16 cellular contexts compared by ENCODE assay signal in genomic region chr17:81016575-81016974, GRCh38. TPM values are rescaled to one million over a fixed set of nuclear protein-coding genes. Genes with fewer than 3 reads are reported as not detected.
DNase-seq lines count a peak whose midpoint lies in the region; ATAC-seq and TF ChIP-seq lines count a peak whose summit lies in the region.
"Had no signal": no experiment of that assay in that cellular context is flagged by ENCODE, and none has a peak within 500 bp of the region (broad histone marks: within the 10 kb centered on the region; RNA-seq: fewer than 3 reads in every experiment).

No MANE protein-coding gene starts in this region.

- H3K4me3 Mint-ChIP-seq in T-helper 2 cell treated with Interferon-gamma antibody and Interleukin-4, amounts not matched to agents 5 μg/mL and 100 μg/mL, for 36 hours: peak overlapping the region; percentile 33
- no peak overlapping the region for H3K4me3 Mint-ChIP-seq in activated naive CD8-positive, alpha-beta T cell treated with anti-CD3 and anti-CD28 coated beads, Interleukin-2, amount 10 ng/mL, durations not matched to agents 7 days and 5 days
- no peak overlapping the region for H3K4me3 Mint-ChIP-seq in activated naive CD8-positive, alpha-beta T cell treated with anti-CD3 and anti-CD28 coated beads for 36 hours
- no peak overlapping the region for H3K4me3 Mint-ChIP-seq in activated CD8-positive, alpha-beta T cell treated with anti-CD3 and anti-CD28 coated beads for 36 hours
- no peak overlapping the region for H3K4me3 Mint-ChIP-seq in natural killer cell treated with Interleukin-12 subunit alpha and Interleukin-12 subunit beta and Interleukin-15 and Interleukin-18, amount 100 ng/mL, for 72 hours

- CTCF ChIA-PET in activated CD8-positive, alpha-beta T cell treated with anti-CD3 and anti-CD28 coated beads for 36 hours (lab: Charles Lee): interaction anchor here (1.8 to 4.8 kb wide), 2 partner anchors 25 to 86 kb away, joined by 5 to 28 read pairs; partner anchors contain the start of gene CHMP6
- CTCF ChIA-PET in RWPE1 (lab: Yijun Ruan, JAX): interaction anchor here (0.6 kb wide), 1 partner anchor 237 kb away, joined by 7 read pairs; no protein-coding TSS in a partner anchor

- POLR2A ChIA-PET in activated naive CD8-positive, alpha-beta T cell treated with anti-CD3 and anti-CD28 coated beads, Interleukin-2, amount 10 ng/mL, durations not matched to agents 7 days and 5 days (lab: Charles Lee): interaction anchor here (0.5 kb wide), 1 partner anchor 550 kb away, joined by 4 read pairs; no protein-coding TSS in a partner anchor
- POLR2A ChIA-PET in activated CD8-positive, alpha-beta T cell treated with anti-CD3 and anti-CD28 coated beads for 36 hours (lab: Charles Lee): no interaction called here
- POLR2A ChIA-PET in RWPE1 (lab: Yijun Ruan, JAX; ENCODE audit: low non-redundant PET): no interaction called here

- no peaks in the 10 kb centered on the region for H3K27me3 Mint-ChIP-seq in T-helper 2 cell treated with Interferon-gamma antibody and Interleukin-4, amounts not matched to agents 5 μg/mL and 100 μg/mL, for 36 hours (ENCODE audit: low read depth)
- no peaks in the 10 kb centered on the region for H3K27me3 Mint-ChIP-seq in activated naive CD8-positive, alpha-beta T cell treated with anti-CD3 and anti-CD28 coated beads, Interleukin-2, amount 10 ng/mL, durations not matched to agents 7 days and 5 days
- no peaks in the 10 kb centered on the region for H3K27me3 Mint-ChIP-seq in activated naive CD8-positive, alpha-beta T cell treated with anti-CD3 and anti-CD28 coated beads for 36 hours
- no peaks in the 10 kb centered on the region for H3K27me3 Mint-ChIP-seq in activated CD8-positive, alpha-beta T cell treated with anti-CD3 and anti-CD28 coated beads for 36 hours
- H3K27me3 Mint-ChIP-seq in natural killer cell treated with Interleukin-12 subunit alpha and Interleukin-12 subunit beta and Interleukin-15 and Interleukin-18, amount 100 ng/mL, for 72 hours: no peaks in the 10 kb centered on the region

- no peak overlapping the region for H3K27ac ChIP-seq in RWPE1
- H3K27ac ChIP-seq: C4-2B had no signal

- peaks cover 12% of the 10 kb centered on the region for H3K9me3 Mint-ChIP-seq in T-helper 2 cell treated with Interferon-gamma antibody and Interleukin-4, amounts not matched to agents 5 μg/mL and 100 μg/mL, for 36 hours
- peaks cover 11% of the 10 kb centered on the region for H3K9me3 Mint-ChIP-seq in activated naive CD8-positive, alpha-beta T cell treated with anti-CD3 and anti-CD28 coated beads, Interleukin-2, amount 10 ng/mL, durations not matched to agents 7 days and 5 days
- H3K9me3 Mint-ChIP-seq in activated naive CD8-positive, alpha-beta T cell treated with anti-CD3 and anti-CD28 coated beads for 36 hours: peaks cover 7% of the 10 kb centered on the region
- H3K9me3 Mint-ChIP-seq in activated CD8-positive, alpha-beta T cell treated with anti-CD3 and anti-CD28 coated beads for 36 hours: peaks cover 7% of the 10 kb centered on the region
- no peaks in the 10 kb centered on the region for H3K9me3 Mint-ChIP-seq in natural killer cell treated with Interleukin-12 subunit alpha and Interleukin-12 subunit beta and Interleukin-15 and Interleukin-18, amount 100 ng/mL, for 72 hours

- no peak for TF ChIP-seq CTCF in activated CD8-positive, alpha-beta T cell treated with anti-CD3 and anti-CD28 coated beads for 36 hours (IDR thresholded peaks at IDR 0.05)
- no peak for TF ChIP-seq CTCF in RWPE1 (conservative IDR thresholded peaks at IDR 0.05; ENCODE audit: low read depth)

- peaks cover 23% of the 10 kb centered on the region for H3K4me1 Mint-ChIP-seq in T-helper 2 cell treated with Interferon-gamma antibody and Interleukin-4, amounts not matched to agents 5 μg/mL and 100 μg/mL, for 36 hours (ENCODE audit: low read depth)
- H3K4me1 Mint-ChIP-seq in activated naive CD8-positive, alpha-beta T cell treated with anti-CD3 and anti-CD28 coated beads, Interleukin-2, amount 10 ng/mL, durations not matched to agents 7 days and 5 days: peaks cover 28% of the 10 kb centered on the region
- H3K4me1 Mint-ChIP-seq in activated naive CD8-positive, alpha-beta T cell treated with anti-CD3 and anti-CD28 coated beads for 36 hours: peaks cover 13% of the 10 kb centered on the region
- peaks cover 26% of the 10 kb centered on the region for H3K4me1 Mint-ChIP-seq in activated CD8-positive, alpha-beta T cell treated with anti-CD3 and anti-CD28 coated beads for 36 hours (ENCODE audit: low read depth)
- H3K4me1 Mint-ChIP-seq in natural killer cell treated with Interleukin-12 subunit alpha and Interleukin-12 subunit beta and Interleukin-15 and Interleukin-18, amount 100 ng/mL, for 72 hours (ENCODE audit: low read depth in 2 of 2): peaks cover 14 to 31% of the 10 kb centered on the region in 2 donors

- intact Hi-C loops in activated CD8-positive, alpha-beta T cell treated with anti-CD3 and anti-CD28 coated beads for 36 hours (cut with micrococcal nuclease): no loop called here

- H3K27ac Mint-ChIP-seq in T-helper 2 cell treated with Interferon-gamma antibody and Interleukin-4, amounts not matched to agents 5 μg/mL and 100 μg/mL, for 36 hours: peak overlapping the region; percentile 60
- peak overlapping the region; percentile 16 for H3K27ac Mint-ChIP-seq in activated naive CD8-positive, alpha-beta T cell treated with anti-CD3 and anti-CD28 coated beads, Interleukin-2, amount 10 ng/mL, durations not matched to agents 7 days and 5 days
- no peak overlapping the region for H3K27ac Mint-ChIP-seq in activated naive CD8-positive, alpha-beta T cell treated with anti-CD3 and anti-CD28 coated beads for 36 hours
- H3K27ac Mint-ChIP-seq in activated CD8-positive, alpha-beta T cell treated with anti-CD3 and anti-CD28 coated beads for 36 hours: peak overlapping the region; percentile 14
- H3K27ac Mint-ChIP-seq in natural killer cell treated with Interleukin-12 subunit alpha and Interleukin-12 subunit beta and Interleukin-15 and Interleukin-18, amount 100 ng/mL, for 72 hours: peak overlapping the region; percentile 18 to 54

- no peak for ATAC-seq in activated naive CD8-positive, alpha-beta T cell treated with anti-CD3 and anti-CD28 coated beads, Interleukin-2, amount 10 ng/mL, durations not matched to agents 7 days and 5 days (ENCODE audit: low read depth)
- ATAC-seq in activated CD8-positive, alpha-beta T cell treated with anti-CD3 and anti-CD28 coated beads for 36 hours: no peak
- ATAC-seq in natural killer cell treated with Interleukin-12 subunit alpha and Interleukin-12 subunit beta and Interleukin-15 and Interleukin-18, amount 100 ng/mL, for 72 hours: no peak

- DNase-seq in T-helper 2 cell treated with Interferon-gamma antibody and Interleukin-4, amounts not matched to agents 5 μg/mL and 100 μg/mL, for 36 hours (ENCODE audit: low spot score): no peak
- DNase-seq in T-helper 2 cell (no peak), anterior cingulate cortex (lab: John Stamatoyannopoulos, UW) (no peak), RWPE1 (ENCODE audit: low spot score) (no peak)
- no peak for DNase-seq in activated naive CD8-positive, alpha-beta T cell treated with anti-CD3 and anti-CD28 coated beads, Interleukin-2, amount 10 ng/mL, durations not matched to agents 7 days and 5 days
- DNase-seq in activated naive CD8-positive, alpha-beta T cell treated with anti-CD3 and anti-CD28 coated beads for 36 hours: no peak
- no peak for DNase-seq in activated CD8-positive, alpha-beta T cell treated with anti-CD3 and anti-CD28 coated beads for 36 hours
- no peak for DNase-seq in natural killer cell treated with Interleukin-12 subunit alpha and Interleukin-12 subunit beta and Interleukin-15 and Interleukin-18, amount 100 ng/mL, for 72 hours (ENCODE audit: low spot score)
- DNase-seq: 8988T, DMS79, H7, NCI-H1417, NCI-H2029, NCI-H2171 treated with DMSO at 0.1 percent for 48 hours, NCI-H510A treated with DMSO at 0.1 percent for 48 hours had no signal

- H3K36me3 Mint-ChIP-seq in T-helper 2 cell treated with Interferon-gamma antibody and Interleukin-4, amounts not matched to agents 5 μg/mL and 100 μg/mL, for 36 hours (ENCODE audit: low read depth): peaks cover 10% of the 10 kb centered on the region
- peaks cover 10% of the 10 kb centered on the region for H3K36me3 Mint-ChIP-seq in activated naive CD8-positive, alpha-beta T cell treated with anti-CD3 and anti-CD28 coated beads, Interleukin-2, amount 10 ng/mL, durations not matched to agents 7 days and 5 days
- peaks cover 8% of the 10 kb centered on the region for H3K36me3 Mint-ChIP-seq in activated naive CD8-positive, alpha-beta T cell treated with anti-CD3 and anti-CD28 coated beads for 36 hours
- peaks cover 9% of the 10 kb centered on the region for H3K36me3 Mint-ChIP-seq in activated CD8-positive, alpha-beta T cell treated with anti-CD3 and anti-CD28 coated beads for 36 hours (ENCODE audit: low read depth)
- peaks cover 6% of the 10 kb centered on the region for H3K36me3 Mint-ChIP-seq in natural killer cell treated with Interleukin-12 subunit alpha and Interleukin-12 subunit beta and Interleukin-15 and Interleukin-18, amount 100 ng/mL, for 72 hours

RNA-seq across cellular contexts. Expression of gene BAIAP2, which starts 18.4 kb away (rescaled TPM):
- total RNA-seq in activated naive CD8-positive, alpha-beta T cell treated with anti-CD3 and anti-CD28 coated beads, Interleukin-2, amount 10 ng/mL, durations not matched to agents 7 days and 5 days: 1 to 10 TPM; 7.4 to 7.5 TPM
- 10 to 100 TPM in 1 of 2 experiments, 1 to 10 TPM in 1; 7.7 to 10.0 TPM for total RNA-seq in activated naive CD8-positive, alpha-beta T cell treated with anti-CD3 and anti-CD28 coated beads for 36 hours
- total RNA-seq in activated CD8-positive, alpha-beta T cell treated with anti-CD3 and anti-CD28 coated beads for 36 hours: 1 to 10 TPM; 5.9 to 6.3 TPM
- total RNA-seq in natural killer cell treated with Interleukin-12 subunit alpha and Interleukin-12 subunit beta and Interleukin-15 and Interleukin-18, amount 100 ng/mL, for 72 hours: 1 to 10 TPM; 7.3 to 9.6 TPM

RNA-seq across cellular contexts. Expression of gene CHMP6, which starts 24.9 kb away (rescaled TPM):
- total RNA-seq in activated naive CD8-positive, alpha-beta T cell treated with anti-CD3 and anti-CD28 coated beads, Interleukin-2, amount 10 ng/mL, durations not matched to agents 7 days and 5 days: 10 to 100 TPM; 32.5 to 33.0 TPM
- total RNA-seq in activated naive CD8-positive, alpha-beta T cell treated with anti-CD3 and anti-CD28 coated beads for 36 hours: 10 to 100 TPM; 21.6 to 23.8 TPM
- 10 to 100 TPM; 13.9 to 16.7 TPM for total RNA-seq in activated CD8-positive, alpha-beta T cell treated with anti-CD3 and anti-CD28 coated beads for 36 hours
- total RNA-seq in natural killer cell treated with Interleukin-12 subunit alpha and Interleukin-12 subunit beta and Interleukin-15 and Interleukin-18, amount 100 ng/mL, for 72 hours: 10 to 100 TPM; 33.1 to 43.7 TPM
